ENCODE assay signal across 35 cellular contexts in genomic region chr2:167753142-167753541, GRCh38.
"Had no signal": no experiment of that assay in that cellular context is flagged by ENCODE, and none has a peak within 500 bp of the region (broad histone marks: within the 10 kb centered on the region; RNA-seq: fewer than 3 reads in every experiment).

No MANE protein-coding gene starts in this region.

- H3K4me1 Mint-ChIP-seq: activated CD4-positive, alpha-beta T cell treated with anti-CD3 and anti-CD28 coated beads, Interleukin-2, amount 10 ng/mL, durations not matched to agents 24 days and 14 days; activated naive CD8-positive, alpha-beta T cell treated with anti-CD3 and anti-CD28 coated beads for 36 hours; activated T-helper 17 cell treated with anti-CD3 and anti-CD28 coated beads, Interleukin-2, amount 50 U/mL, for 72 hours had no signal

- H2AFZ ChIP-seq: PC-9 had no signal

- H3K4me3 ChIP-seq: PC-9 had no signal

- H3K4me3 Mint-ChIP-seq: activated CD4-positive, alpha-beta T cell treated with anti-CD3 and anti-CD28 coated beads, Interleukin-2, amount 10 ng/mL, durations not matched to agents 24 days and 14 days; activated CD8-positive, alpha-beta T cell treated with anti-CD3 and anti-CD28 coated beads for 36 hours; activated naive CD8-positive, alpha-beta T cell treated with anti-CD3 and anti-CD28 coated beads for 36 hours; activated T-cell treated with anti-CD3 and anti-CD28 coated beads, Interleukin-2, amount 50 U/mL, for 72 hours; activated T-helper 17 cell treated with anti-CD3 and anti-CD28 coated beads, Interleukin-2, amount 50 U/mL, for 72 hours had no signal

- H3K9me3 Mint-ChIP-seq: activated CD4-positive, alpha-beta T cell treated with anti-CD3 and anti-CD28 coated beads, Interleukin-2, amount 10 ng/mL, durations not matched to agents 24 days and 14 days; activated CD8-positive, alpha-beta T cell treated with anti-CD3 and anti-CD28 coated beads for 36 hours; activated naive CD8-positive, alpha-beta T cell treated with anti-CD3 and anti-CD28 coated beads for 36 hours; activated T-cell treated with anti-CD3 and anti-CD28 coated beads, Interleukin-2, amount 50 U/mL, for 72 hours; activated T-helper 17 cell treated with anti-CD3 and anti-CD28 coated beads, Interleukin-2, amount 50 U/mL, for 72 hours had no signal

- H3K4me2 ChIP-seq: PC-9 had no signal

- ATAC-seq: activated CD8-positive, alpha-beta T cell treated with anti-CD3 and anti-CD28 coated beads for 36 hours; activated T-cell treated with anti-CD3 and anti-CD28 coated beads, Interleukin-2, amount 50 U/mL, for 72 hours; activated T-helper 17 cell treated with anti-CD3 and anti-CD28 coated beads, Interleukin-2, amount 50 U/mL, for 72 hours; Right ventricle myocardium inferior had no signal

- H3K27ac Mint-ChIP-seq: activated CD4-positive, alpha-beta T cell treated with anti-CD3 and anti-CD28 coated beads, Interleukin-2, amount 10 ng/mL, durations not matched to agents 24 days and 14 days; activated CD8-positive, alpha-beta T cell treated with anti-CD3 and anti-CD28 coated beads for 36 hours; activated naive CD8-positive, alpha-beta T cell treated with anti-CD3 and anti-CD28 coated beads for 36 hours; activated T-cell treated with anti-CD3 and anti-CD28 coated beads, Interleukin-2, amount 50 U/mL, for 72 hours; activated T-helper 17 cell treated with anti-CD3 and anti-CD28 coated beads, Interleukin-2, amount 50 U/mL, for 72 hours had no signal

- H3K27me3 Mint-ChIP-seq: activated naive CD8-positive, alpha-beta T cell treated with anti-CD3 and anti-CD28 coated beads for 36 hours had no signal

- H3K27me3 ChIP-seq: brain microvascular endothelial cell had no signal

- H3K27ac ChIP-seq: brain microvascular endothelial cell, PC-9, RWPE1, VCaP had no signal

- DNase-seq: activated CD4-positive, alpha-beta T cell treated with anti-CD3 and anti-CD28 coated beads, Interleukin-2, amount 10 ng/mL, durations not matched to agents 24 days and 14 days; activated CD4-positive, alpha-beta T cell treated with anti-CD3 and anti-CD28 coated beads, Interleukin-2, amount 50 U/mL, for 4 hours; activated CD4-positive, CD25-positive, alpha-beta regulatory T cell; activated CD8-positive, alpha-beta T cell treated with anti-CD3 and anti-CD28 coated beads for 36 hours; activated effector memory CD4-positive, alpha-beta T cell treated with anti-CD3 and anti-CD28 coated beads, Interleukin-2, amount 50 U/mL, for 16 hours; activated naive CD4-positive, alpha-beta T cell; activated naive CD4-positive, alpha-beta T cell treated with anti-CD3 and anti-CD28 coated beads, Interleukin-2, amount 50 U/mL, for 16 hours; activated naive CD8-positive, alpha-beta T cell treated with anti-CD3 and anti-CD28 coated beads for 36 hours; activated T-cell treated with anti-CD3 and anti-CD28 coated beads, Interleukin-2, amount 50 U/mL, for 1 hour; activated T-cell treated with anti-CD3 and anti-CD28 coated beads, Interleukin-2, amount 50 U/mL, for 72 hours; amniotic stem cell; aorta; brain microvascular endothelial cell; central memory CD4-positive, alpha-beta T cell; Kasumi-1; MM.1S; MV-4-11; NCI-H1092 treated with DMSO at 0.1 percent for 48 hours; NCI-H1417; NCI-H146; NCI-H187; NCI-H2029 treated with DMSO at 0.1 percent for 48 hours; NCI-H2107; NCI-H2171; NCI-H510A; NCI-H526; NCI-H748 treated with DMSO at 0.1 percent for 48 hours; PC-9; SW 1271; T-helper 1 cell; T-helper 9 cell had no signal

- H3K36me3 ChIP-seq: brain microvascular endothelial cell had no signal

- H3K36me3 Mint-ChIP-seq: activated naive CD8-positive, alpha-beta T cell treated with anti-CD3 and anti-CD28 coated beads for 36 hours had no signal
